In the genomic region with DNA sequence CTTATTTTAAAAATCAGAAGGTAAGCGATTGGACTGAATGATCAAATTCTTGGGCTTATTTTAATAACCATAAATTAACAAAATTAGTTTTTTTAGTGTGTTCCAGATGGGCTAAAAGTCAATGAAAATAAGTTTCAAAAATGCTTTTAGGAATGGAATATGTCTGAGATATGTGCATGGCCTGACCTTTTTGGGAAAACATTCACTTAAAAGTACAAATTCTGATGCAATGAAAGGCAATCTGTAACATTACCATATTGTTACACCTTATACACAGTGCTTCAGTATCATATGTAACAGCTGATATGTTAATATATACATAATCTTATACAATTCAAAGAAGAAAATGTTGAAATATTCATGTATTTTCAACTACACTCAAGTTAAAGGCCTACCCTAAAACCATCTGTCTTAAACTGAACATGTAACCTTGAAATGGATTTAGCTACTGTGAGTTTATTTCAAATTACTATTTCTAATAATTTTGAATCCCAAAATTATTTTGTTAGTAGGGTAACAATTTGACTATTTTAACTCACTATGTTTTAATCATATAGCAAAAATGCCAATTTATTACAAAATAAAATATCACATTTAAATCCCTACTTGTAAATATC, we compare ENCODE assay signal across 19 cellular contexts.
"Had no signal": no experiment of that assay in that cellular context is flagged by ENCODE, and none has a peak within 500 bp of the region (broad histone marks: within the 10 kb centered on the region; RNA-seq: fewer than 3 reads in every experiment).

No MANE protein-coding gene starts in this region.

- DNase-seq: activated CD4-positive, alpha-beta T cell treated with anti-CD3 and anti-CD28 coated beads, Interleukin-2, amount 50 U/mL, for 1 hour; activated naive CD8-positive, alpha-beta T cell treated with anti-CD3 and anti-CD28 coated beads, Interleukin-2, amount 10 ng/mL, durations not matched to agents 7 days and 5 days; aorta; gastrocnemius medialis; heart left ventricle; immature natural killer cell; left colon; midbrain; sigmoid colon; stimulated activated CD4-positive, alpha-beta T cell treated with anti-CD3 and anti-CD28 coated beads, Interleukin-2, amount 100 ng/mL, for 24 hours; stomach; testis; upper lobe of right lung had no signal

- H3K27ac Mint-ChIP-seq: activated naive CD8-positive, alpha-beta T cell treated with anti-CD3 and anti-CD28 coated beads, Interleukin-2, amount 10 ng/mL, durations not matched to agents 7 days and 5 days; activated T-helper 1 cell treated with anti-CD3 and anti-CD28 coated beads, Interleukin-12 subunit alpha, Interleukin-12 subunit beta, Interleukin-2, Interleukin-4 antibody, amounts not matched to agents 30 ng/mL and 10 ng/mL and 1 ng/mL, durations not matched to agents 14 hours and 24 hours and 36 hours; immature natural killer cell had no signal

- H3K4me1 Mint-ChIP-seq: activated naive CD8-positive, alpha-beta T cell treated with anti-CD3 and anti-CD28 coated beads, Interleukin-2, amount 10 ng/mL, durations not matched to agents 7 days and 5 days; immature natural killer cell had no signal

- H3K9me3 ChIP-seq: gastrocnemius medialis, sigmoid colon, testis, upper lobe of right lung had no signal

- H3K4me3 ChIP-seq: breast epithelium, esophagus muscularis mucosa, gastrocnemius medialis, heart left ventricle, lung, sigmoid colon, stomach, testis, upper lobe of right lung had no signal

- H3K9me3 Mint-ChIP-seq: activated naive CD8-positive, alpha-beta T cell treated with anti-CD3 and anti-CD28 coated beads, Interleukin-2, amount 10 ng/mL, durations not matched to agents 7 days and 5 days; activated T-helper 1 cell treated with anti-CD3 and anti-CD28 coated beads, Interleukin-12 subunit alpha, Interleukin-12 subunit beta, Interleukin-2, Interleukin-4 antibody, amounts not matched to agents 30 ng/mL and 10 ng/mL and 1 ng/mL, durations not matched to agents 14 hours and 24 hours and 36 hours; immature natural killer cell; neural crest cell had no signal

- ATAC-seq: activated CD4-positive, CD25-positive, alpha-beta regulatory T cell treated with anti-CD3 and anti-CD28 coated beads, Interleukin-2, amount 50 U/mL, for 24 hours; gastrocnemius medialis; heart left ventricle; left colon; upper lobe of right lung had no signal

- H3K27me3 ChIP-seq: breast epithelium, esophagus muscularis mucosa, gastrocnemius medialis, heart left ventricle, sigmoid colon, stomach, testis, upper lobe of right lung had no signal

- H3K27me3 Mint-ChIP-seq: activated naive CD8-positive, alpha-beta T cell treated with anti-CD3 and anti-CD28 coated beads, Interleukin-2, amount 10 ng/mL, durations not matched to agents 7 days and 5 days had no signal

- H3K27ac ChIP-seq: breast epithelium, esophagus muscularis mucosa, gastrocnemius medialis, heart left ventricle, sigmoid colon, stomach, testis, upper lobe of right lung had no signal

- H3K4me3 Mint-ChIP-seq: activated naive CD8-positive, alpha-beta T cell treated with anti-CD3 and anti-CD28 coated beads, Interleukin-2, amount 10 ng/mL, durations not matched to agents 7 days and 5 days; activated T-helper 1 cell treated with anti-CD3 and anti-CD28 coated beads, Interleukin-12 subunit alpha, Interleukin-12 subunit beta, Interleukin-2, Interleukin-4 antibody, amounts not matched to agents 30 ng/mL and 10 ng/mL and 1 ng/mL, durations not matched to agents 14 hours and 24 hours and 36 hours; immature natural killer cell; neural crest cell had no signal

- H3K4me1 ChIP-seq: breast epithelium, esophagus muscularis mucosa, gastrocnemius medialis, heart left ventricle, sigmoid colon, stomach, testis, upper lobe of right lung had no signal
